16 cellular contexts compared by ENCODE assay signal in the genomic region with DNA sequence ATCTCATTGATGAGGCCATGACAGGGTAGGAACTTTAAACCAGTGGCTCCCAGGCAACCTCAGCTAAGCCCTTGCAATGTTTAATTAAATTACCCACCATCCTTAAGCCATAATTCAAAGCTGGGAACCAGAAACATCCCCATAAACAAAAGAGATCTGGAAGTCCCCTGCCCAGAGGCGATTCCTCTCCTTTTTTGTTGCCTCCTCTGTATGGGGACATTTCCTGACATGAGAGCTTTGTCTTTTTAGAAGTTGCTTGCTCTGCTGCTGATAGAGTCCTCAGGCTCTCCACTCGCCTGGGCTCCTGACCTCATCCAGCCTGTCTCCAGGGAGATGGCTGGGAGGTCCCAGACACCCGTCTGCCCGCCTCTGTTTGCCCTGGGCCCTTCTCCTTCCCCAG. TPM values are rescaled to one million over a fixed set of nuclear protein-coding genes. Genes with fewer than 3 reads are reported as not detected.
DNase-seq lines count a peak whose midpoint lies in the region; ATAC-seq and TF ChIP-seq lines count a peak whose summit lies in the region.
"Had no signal": no experiment of that assay in that cellular context is flagged by ENCODE, and none has a peak within 500 bp of the region (broad histone marks: within the 10 kb centered on the region; RNA-seq: fewer than 3 reads in every experiment).

No MANE protein-coding gene starts in this region.

- H3K27me3 Mint-ChIP-seq in naive B cell: no peaks in the 10 kb centered on the region

- peaks cover 32 to 42% of the 10 kb centered on the region in 2 donors for H3K36me3 Mint-ChIP-seq in naive B cell

- intact Hi-C loops in left ventricle myocardium inferior (cut with micrococcal nuclease) (loop anchor here (10.0 kb wide), 1 partner anchor 250 kb away; the partner anchor contains the start of gene OR5A2), cardiac septum (cut with DNase I) (no loop called here), esophagus muscularis mucosa (cut with DNase I) (loop anchor here (10.0 kb wide), 1 partner anchor 260 kb away; the partner anchor contains the start of gene OR5A1), upper lobe of right lung (cut with DNase I) (no loop called here)

- H3K4me3 Mint-ChIP-seq in naive B cell: peak overlapping the region; percentile 18 to 99 (median 80)
- H3K4me3 Mint-ChIP-seq: dendritic cell treated with granulocyte-macrophage colony-stimulating factor and Interleukin-4, amounts not matched to agents 40 ng/mL and 50 ng/mL, for 4 days had no signal

- H3K36me3 ChIP-seq in left ventricle myocardium inferior (peaks cover 2% of the 10 kb centered on the region), esophagus muscularis mucosa (no peaks in the 10 kb centered on the region), upper lobe of right lung (no peaks in the 10 kb centered on the region)

- H3K4me1 ChIP-seq in left ventricle myocardium inferior: peaks cover 33% of the 10 kb centered on the region
- peaks cover 9 to 38% (median 25%) of the 10 kb centered on the region in 4 donors for H3K4me1 ChIP-seq in esophagus muscularis mucosa
- H3K4me1 ChIP-seq in upper lobe of right lung: peaks cover 11% of the 10 kb centered on the region

- no peak for TF ChIP-seq CTCF in left ventricle myocardium inferior (IDR thresholded peaks at IDR 0.05; ENCODE audit: borderline replicate concordance)
- TF ChIP-seq CTCF in esophagus muscularis mucosa (IDR thresholded peaks at IDR 0.05): no peak
- TF ChIP-seq CTCF in upper lobe of right lung (IDR thresholded peaks at IDR 0.05): no peak

- WGBS in esophagus muscularis mucosa: 74% methylated on average over 4 of the region's 4 CpGs

- H3K4me3 ChIP-seq in left ventricle myocardium inferior (no peak overlapping the region), esophagus muscularis mucosa (no peak overlapping the region), upper lobe of right lung (no peak overlapping the region)

- TF ChIP-seq EP300 in esophagus muscularis mucosa (IDR thresholded peaks at IDR 0.05): no peak

- H3K27ac ChIP-seq in left ventricle myocardium inferior (replicated peaks) (peak overlapping the region; percentile 79), esophagus muscularis mucosa (replicated peaks in 1 of 4) (peak overlapping the region in 1 of 4 donors; percentile 40), upper lobe of right lung (peak overlapping the region; percentile 63)

- TF ChIP-seq POLR2A in esophagus muscularis mucosa (IDR thresholded peaks at IDR 0.05; ENCODE audit: low read depth): no peak

- ATAC-seq in naive B cell (ENCODE audit: low read depth in 2 of 2): no peak
- peak; percentile 3 for ATAC-seq in upper lobe of right lung

- peaks cover 12% of the 10 kb centered on the region for H3K9me3 ChIP-seq in left ventricle myocardium inferior (replicated peaks)
- no peaks in the 10 kb centered on the region for H3K9me3 ChIP-seq in esophagus muscularis mucosa
- no peaks in the 10 kb centered on the region for H3K9me3 ChIP-seq in upper lobe of right lung

- H3K27ac Mint-ChIP-seq in naive B cell: peak overlapping the region in 3 of 6 donors; percentile 70 to 94 (median 73)
- H3K27ac Mint-ChIP-seq: dendritic cell treated with granulocyte-macrophage colony-stimulating factor and Interleukin-4, amounts not matched to agents 40 ng/mL and 50 ng/mL, for 4 days had no signal

- no peak for DNase-seq in left ventricle myocardium inferior
- DNase-seq in cardiac septum (ENCODE audit: low spot score): no peak
- peak; percentile 79 for DNase-seq in esophagus muscularis mucosa (ENCODE audit: extremely low spot score)
- no peak for DNase-seq in naive B cell
- DNase-seq in upper lobe of right lung: peak; percentile 68
- DNase-seq in activated effector memory CD4-positive, alpha-beta T cell treated with anti-CD3 and anti-CD28 coated beads, Interleukin-2, amount 50 U/mL, for 16 hours: no peak
- DNase-seq in glomerular visceral epithelial cell (ENCODE audit: extremely low spot score): no peak
- DNase-seq in AML-193 (lab: John Stamatoyannopoulos, UW): no peak
- DNase-seq: activated CD4-positive, alpha-beta T cell treated with anti-CD3 and anti-CD28 coated beads, Interleukin-2, amount 50 U/mL, for 4 hours; activated naive CD4-positive, alpha-beta T cell treated with Interleukin-2 at 50 U/mL for 16 hours; DMS53; stimulated activated CD4-positive, alpha-beta T cell treated with anti-CD3 and anti-CD28 coated beads, Interleukin-2, amount 100 ng/mL, for 24 hours; stimulated activated naive CD4-positive, alpha-beta T cell treated with Interleukin-2 at 50 U/mL for 16 hours; T-helper 1 cell had no signal

- peaks cover 0 to 20% (median 9%) of the 10 kb centered on the region in 7 donors for H3K9me3 Mint-ChIP-seq in naive B cell
- H3K9me3 Mint-ChIP-seq: dendritic cell treated with granulocyte-macrophage colony-stimulating factor and Interleukin-4, amounts not matched to agents 40 ng/mL and 50 ng/mL, for 4 days had no signal

- H3K4me1 Mint-ChIP-seq in naive B cell: peaks cover 41 to 62% (median 61%) of the 10 kb centered on the region in 3 donors

- H3K27me3 ChIP-seq in left ventricle myocardium inferior (ENCODE audit: low read depth) (peaks cover 11% of the 10 kb centered on the region), esophagus muscularis mucosa (peaks cover 0 to 10% (median 5%) of the 10 kb centered on the region in 4 donors), upper lobe of right lung (no peaks in the 10 kb centered on the region)

RNA-seq across cellular contexts. Expression of gene DTX4, which starts 3.2 kb away (rescaled TPM):
- total RNA-seq in left ventricle myocardium inferior (1.8 TPM), cardiac septum (1.5 TPM), esophagus muscularis mucosa (1 to 10 TPM; 3.1 to 8.8 (median 4.5) TPM), upper lobe of right lung (43.1 TPM)
- polyA plus RNA-seq in naive B cell (ENCODE audit: low read depth in 6 of 6): 10 to 100 TPM in 5 of 6 donors, 1 to 10 TPM in 1; 7.1 to 21.0 (median 12.9) TPM

RNA-seq across cellular contexts. Expression of gene FAM111A, which starts 32.4 kb away (rescaled TPM):
- total RNA-seq in left ventricle myocardium inferior (9.6 TPM), cardiac septum (7.3 TPM), esophagus muscularis mucosa (10 to 100 TPM in 3 of 4 donors, 1 to 10 TPM in 1; 8.9 to 22.4 (median 17.6) TPM), upper lobe of right lung (60.9 TPM)
- 10 to 100 TPM; 32.9 to 61.6 (median 44.7) TPM for polyA plus RNA-seq in naive B cell (ENCODE audit: low read depth in 6 of 6)

RNA-seq across cellular contexts. Expression of gene MPEG1, which starts 37.6 kb away (rescaled TPM):
- total RNA-seq in left ventricle myocardium inferior (9.5 TPM), cardiac septum (4.3 TPM), esophagus muscularis mucosa (10 to 100 TPM; 10.1 to 36.1 (median 14.8) TPM), upper lobe of right lung (34.1 TPM)
- polyA plus RNA-seq in naive B cell (ENCODE audit: low read depth in 6 of 6): 10 to 100 TPM; 40.6 to 96.5 (median 79.1) TPM
- total RNA-seq: A172 had no signal

Comparison
In these comparisons a context has a peak if more than half of its experiments do, and no peak if none do; other contexts are left out.
1. intact Hi-C loops: an anchor here in left ventricle myocardium inferior (10.0 kb wide) and esophagus muscularis mucosa (10.0 kb wide); none called in cardiac septum and upper lobe of right lung.
2. DNase-seq: peak in esophagus muscularis mucosa (single experiment) and upper lobe of right lung (single experiment); none in left ventricle myocardium inferior (single experiment), cardiac septum (single experiment), naive B cell (single experiment), activated effector memory CD4-positive, alpha-beta T cell treated with anti-CD3 and anti-CD28 coated beads, Interleukin-2, amount 50 U/mL, for 16 hours (single experiment), glomerular visceral epithelial cell (single experiment) and AML-193 (0 of 2).